26 cellular contexts compared by ENCODE assay signal in the genomic region with DNA sequence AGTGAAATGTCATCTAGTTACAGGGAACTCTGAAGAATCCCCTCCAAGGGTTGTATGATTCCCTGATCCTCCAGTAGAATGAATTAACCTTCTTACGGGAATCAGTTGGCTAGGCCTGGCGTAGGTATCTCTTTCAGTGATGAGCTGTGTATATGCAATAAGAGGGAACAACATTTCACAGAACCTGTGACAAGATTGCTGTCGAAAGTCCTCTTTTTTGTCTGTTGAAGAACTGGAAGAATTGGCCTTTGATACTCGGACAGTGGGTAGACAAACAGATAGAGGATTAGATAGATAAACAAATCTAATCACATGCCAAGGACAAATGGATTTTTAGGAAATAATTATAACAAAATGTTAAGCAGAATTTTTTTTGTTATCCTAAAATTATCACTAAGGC.
"Had no signal": no experiment of that assay in that cellular context is flagged by ENCODE, and none has a peak within 500 bp of the region (broad histone marks: within the 10 kb centered on the region; RNA-seq: fewer than 3 reads in every experiment).

No MANE protein-coding gene starts in this region.

- FAIRE-seq: keratinocyte had no signal

- H3K4me2 ChIP-seq: neural progenitor cell had no signal

- H3K27ac ChIP-seq: left lung, neural progenitor cell, neutrophil, parathyroid adenoma, right atrium auricular region, skin epidermis, stomach, testis, thyroid gland, transverse colon, upper lobe of left lung, vagina had no signal

- H2AFZ ChIP-seq: neural progenitor cell, parathyroid adenoma had no signal

- H3K79me2 ChIP-seq: parathyroid adenoma had no signal

- DNase-seq: hippocampal formation; kidney glomerular epithelial cell; left cardiac atrium; left lung; mesendoderm; naive B cell; natural killer cell; nephron progenitor cell; occipital lobe; stimulated activated CD4-positive, alpha-beta T cell treated with anti-CD3 and anti-CD28 coated beads, Interleukin-4, amount 100 ng/mL, for 24 hours; stimulated activated naive CD4-positive, alpha-beta T cell treated with Interleukin-2 at 50 U/mL for 16 hours; stomach; testis; thyroid gland; transverse colon; upper lobe of left lung had no signal

- H3K4me3 ChIP-seq: left lung, lung, neural progenitor cell, right atrium auricular region, skin epidermis, stomach, testis, thyroid gland, transverse colon, upper lobe of left lung, vagina had no signal

- H3K27me3 ChIP-seq: left lung, neural progenitor cell, neutrophil, right atrium auricular region, stomach, testis, thyroid gland, transverse colon, upper lobe of left lung, vagina had no signal

- H3K9ac ChIP-seq: neural progenitor cell, parathyroid adenoma had no signal

- H3K9me3 ChIP-seq: left lung, neutrophil, right atrium auricular region, testis, thyroid gland, transverse colon, upper lobe of left lung had no signal

- H3K4me1 ChIP-seq: left lung, neural progenitor cell, parathyroid adenoma, right atrium auricular region, stomach, testis, thyroid gland, transverse colon, upper lobe of left lung, vagina had no signal

- ATAC-seq: left cardiac atrium; left lung; natural killer cell; sciatic nerve; stimulated activated memory B cell treated with anti-CD40 and anti-IgM and Interleukin-4, amounts not matched to agents 10 μg/mL and 1 μg/mL and 100 μg/mL, for 72 hours had no signal

- H3K36me3 ChIP-seq: left lung, neural progenitor cell, neutrophil, right atrium auricular region, stomach, thyroid gland, transverse colon, upper lobe of left lung, vagina had no signal
